Comparison of ENCODE assay signal across 23 cellular contexts in the genomic region with DNA sequence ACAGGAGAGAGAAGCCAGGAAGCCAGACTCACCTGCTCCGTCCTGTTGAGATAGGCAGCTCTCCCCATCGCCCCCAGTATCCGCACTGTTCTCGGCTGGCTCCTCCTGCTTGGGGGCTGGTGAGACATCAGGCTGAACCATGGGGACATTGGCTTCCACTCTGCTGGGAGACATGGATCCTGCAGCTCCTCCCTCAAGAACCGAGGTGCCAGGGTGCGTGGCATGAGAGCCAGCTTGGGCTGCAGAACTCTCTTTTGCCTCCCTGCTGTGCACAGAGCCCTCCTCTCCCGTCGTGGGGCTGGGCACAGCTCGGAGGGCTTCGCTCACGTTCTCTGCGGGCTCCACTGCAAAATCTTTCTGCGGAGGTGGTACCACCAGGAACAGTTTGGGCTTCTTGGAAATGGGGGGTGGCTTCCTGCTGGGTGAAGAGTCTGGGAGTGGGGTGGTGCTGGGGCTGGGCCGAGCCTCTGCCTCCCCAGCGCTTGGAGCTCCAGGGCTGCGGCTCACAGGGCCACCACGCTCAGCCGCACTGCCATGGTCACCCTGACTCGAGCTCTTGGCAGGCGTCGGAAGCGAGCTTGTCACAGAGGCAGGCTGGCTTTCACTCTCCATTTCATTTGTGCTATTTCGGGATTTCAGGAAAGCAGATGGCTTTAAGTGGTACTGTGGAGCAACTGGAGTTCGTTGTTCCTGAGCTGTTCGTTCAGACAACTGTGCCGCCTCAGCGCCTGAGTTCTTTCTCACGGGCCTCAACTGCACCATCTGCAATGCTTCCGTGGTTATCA. TPM values are rescaled to one million over a fixed set of nuclear protein-coding genes. Genes with fewer than 3 reads are reported as not detected.
DNase-seq lines count a peak whose midpoint lies in the region; ATAC-seq and TF ChIP-seq lines count a peak whose summit lies in the region.
"Had no signal": no experiment of that assay in that cellular context is flagged by ENCODE, and none has a peak within 500 bp of the region (broad histone marks: within the 10 kb centered on the region; RNA-seq: fewer than 3 reads in every experiment).

No MANE protein-coding gene starts in this region.

- peaks cover 23% of the 10 kb centered on the region for H3K36me3 Mint-ChIP-seq in nephron progenitor cell (ENCODE audit: low read depth)
- H3K36me3 Mint-ChIP-seq: activated CD8-positive, alpha-beta memory T cell treated with anti-CD3 and anti-CD28 coated beads, Interleukin-2, amount 10 ng/mL, durations not matched to agents 7 days and 5 days; memory B cell had no signal

- H3K9me3 ChIP-seq in stomach: no peaks in the 10 kb centered on the region
- H3K9me3 ChIP-seq: neutrophil, upper lobe of left lung had no signal

- no peak overlapping the region for H3K4me3 Mint-ChIP-seq in nephron progenitor cell
- H3K4me3 Mint-ChIP-seq: activated CD8-positive, alpha-beta memory T cell treated with anti-CD3 and anti-CD28 coated beads, Interleukin-2, amount 10 ng/mL, durations not matched to agents 7 days and 5 days; H9; memory B cell had no signal

- TF ChIP-seq CTCF in nephron progenitor cell (IDR thresholded peaks at IDR 0.05) (no peak), stomach (IDR thresholded peaks at IDR 0.05) (no peak)

- DNase-seq in Ammon's horn (ENCODE audit: low spot score): peak; percentile 80
- DNase-seq in anterior cingulate cortex (lab: John Stamatoyannopoulos, UW): peak in 55 of 58 donors; percentile 14 to 83 (median 50)
- no peak for DNase-seq in left cardiac atrium
- DNase-seq in nephron progenitor cell: no peak
- no peak for DNase-seq in stomach
- no peak for DNase-seq in SK-N-DZ (ENCODE audit: low spot score)
- no peak for DNase-seq in 8988T
- DNase-seq in SW 1271 (lab: John Stamatoyannopoulos, UW): no peak
- DNase-seq: activated CD4-positive, alpha-beta T cell treated with anti-CD3 and anti-CD28 coated beads for 1 hour; activated CD8-positive, alpha-beta memory T cell treated with anti-CD3 and anti-CD28 coated beads, Interleukin-2, amount 10 ng/mL, durations not matched to agents 7 days and 5 days; activated gamma-delta T cell; effector CD8-positive, alpha-beta T cell; H9; MM.1S; NCI-H1930; NCI-H774; stimulated activated CD4-positive, alpha-beta T cell treated with anti-CD3 and anti-CD28 coated beads, Interleukin-4, amount 100 ng/mL, for 4 hours had no signal

- H3K4me1 ChIP-seq in stomach: peaks cover 0 to 27% (median 7%) of the 10 kb centered on the region in 4 donors

- H3K27ac Mint-ChIP-seq in nephron progenitor cell: peak overlapping the region; percentile 78
- H3K27ac Mint-ChIP-seq: activated CD8-positive, alpha-beta memory T cell treated with anti-CD3 and anti-CD28 coated beads, Interleukin-2, amount 10 ng/mL, durations not matched to agents 7 days and 5 days; memory B cell had no signal

- peaks cover 34% of the 10 kb centered on the region for H3K4me1 Mint-ChIP-seq in nephron progenitor cell
- H3K4me1 Mint-ChIP-seq: activated CD8-positive, alpha-beta memory T cell treated with anti-CD3 and anti-CD28 coated beads, Interleukin-2, amount 10 ng/mL, durations not matched to agents 7 days and 5 days had no signal

- intact Hi-C loops in left cardiac atrium (cut with DNase I) (loop anchor here (1.0 to 10.0 kb wide), 3 partner anchors 54 to 159 kb away; no protein-coding TSS in a partner anchor), stomach (cut with DNase I; ENCODE audit: low total_unique reads) (loop anchor here (5.0 kb wide), 1 partner anchor 157 kb away; no protein-coding TSS in a partner anchor)

- 82 to 89% (median 86%) methylated on average over 26 to 29 of the region's 29 CpGs for WGBS in stomach, 5 donors

- no peak overlapping the region for H3K4me3 ChIP-seq in stomach
- H3K4me3 ChIP-seq: skin epidermis, upper lobe of left lung had no signal

- ATAC-seq in left cardiac atrium: peak; percentile 76 to 82
- ATAC-seq: activated CD8-positive, alpha-beta memory T cell treated with anti-CD3 and anti-CD28 coated beads, Interleukin-2, amount 10 ng/mL, durations not matched to agents 7 days and 5 days had no signal

- peaks cover 7 to 27% (median 22%) of the 10 kb centered on the region in 4 donors for H3K36me3 ChIP-seq in stomach
- H3K36me3 ChIP-seq: neutrophil had no signal

- no peaks in the 10 kb centered on the region for H3K27me3 Mint-ChIP-seq in nephron progenitor cell (ENCODE audit: low read depth, poor library complexity)

- no peaks in the 10 kb centered on the region for H3K9me3 Mint-ChIP-seq in nephron progenitor cell
- H3K9me3 Mint-ChIP-seq: H9, memory B cell had no signal

- TF ChIP-seq EP300 in stomach (IDR thresholded peaks at IDR 0.05): no peak

- no peak for TF ChIP-seq POLR2A in stomach (IDR thresholded peaks at IDR 0.05)

- H3K27ac ChIP-seq in stomach: no peak overlapping the region
- H3K27ac ChIP-seq: upper lobe of left lung had no signal

- H3K27me3 ChIP-seq in stomach: no peaks in the 10 kb centered on the region
- H3K27me3 ChIP-seq: neutrophil, upper lobe of left lung had no signal

RNA-seq across cellular contexts. Expression of a gene that starts 26.5 kb away (rescaled TPM):
- total RNA-seq in left cardiac atrium: 100 to 1,000 TPM in 1 of 2 donors, 10 to 100 TPM in 1; 84.9 to 111 TPM
- total RNA-seq in stomach: 100 to 1,000 TPM in 2 of 5 donors, 10 to 100 TPM in 2, 1 to 10 TPM in 1; 9.9 to 351 (median 48.3) TPM
- 10 to 100 TPM; 20.5 to 49.9 (median 48.5) TPM for polyA plus RNA-seq in stomach
- 51.8 and 52.5 TPM in 2 replicates for polyA plus RNA-seq in SK-N-DZ (2014; cell fraction: cytosol; rRNA removed)
- 39.2 and 55.5 TPM in 2 replicates for polyA plus RNA-seq in SK-N-DZ (2014; cell fraction: nucleus; rRNA removed)

RNA-seq across cellular contexts. Expression of a gene that starts 52.8 kb away (rescaled TPM):
- total RNA-seq in left cardiac atrium: not detected
- total RNA-seq in stomach: not detected
- not detected for polyA plus RNA-seq in stomach
- 2.1 and 4.2 TPM in 2 replicates for polyA plus RNA-seq in SK-N-DZ (2014; cell fraction: cytosol; rRNA removed)
- polyA plus RNA-seq in SK-N-DZ (2014; cell fraction: nucleus; rRNA removed): 1.7 and 2.5 TPM in 2 replicates
- total RNA-seq: activated CD8-positive, alpha-beta memory T cell treated with anti-CD3 and anti-CD28 coated beads, Interleukin-2, amount 10 ng/mL, durations not matched to agents 7 days and 5 days; H9; T-helper 2 cell treated with Interferon-gamma antibody and Interleukin-4, amounts not matched to agents 100 ng/mL and 5 ng/mL, for 36 hours; upper lobe of left lung had no signal
- polyA plus RNA-seq: AG04450 had no signal

Comparison
In these comparisons a context has a peak if more than half of its experiments do, and no peak if none do; other contexts are left out.
1. DNase-seq: peak in Ammon's horn (single experiment) and anterior cingulate cortex (55 of 58); none in left cardiac atrium (single experiment), nephron progenitor cell (single experiment), stomach (single experiment), SK-N-DZ (single experiment), 8988T (single experiment) and SW 1271 (0 of 2).